In the genomic region with DNA sequence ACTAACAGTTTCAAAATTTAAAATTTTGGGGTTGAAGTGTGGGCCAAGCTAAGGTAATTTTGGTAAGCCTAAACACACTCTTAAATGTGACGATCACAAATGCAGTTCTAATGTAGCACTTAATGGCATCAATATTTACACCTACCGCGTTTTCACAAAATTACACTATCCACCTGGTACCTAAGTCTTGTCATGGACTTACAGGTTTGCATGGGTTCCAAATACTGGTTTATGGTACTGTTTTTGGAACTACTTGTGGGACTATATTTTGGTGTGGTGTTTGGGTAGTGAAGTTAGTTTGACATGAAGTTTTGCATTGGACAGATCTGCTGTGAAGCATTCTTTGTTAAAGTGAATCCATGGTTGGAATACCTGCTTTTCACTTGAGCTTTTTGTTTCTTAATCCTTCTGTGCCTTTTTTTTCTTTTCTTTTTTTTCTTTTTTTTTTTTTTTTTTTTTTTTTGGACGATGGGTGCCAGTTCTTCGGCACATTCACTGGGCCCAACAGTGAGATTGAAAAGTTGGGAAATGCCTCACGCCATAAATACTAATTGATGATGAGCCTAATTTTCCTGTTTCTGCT, we compare ENCODE assay signal across 11 cellular contexts. TPM values are rescaled to one million over a fixed set of nuclear protein-coding genes. Genes with fewer than 3 reads are reported as not detected.
DNase-seq lines count a peak whose midpoint lies in the region; ATAC-seq, FAIRE-seq and TF ChIP-seq lines count a peak whose summit lies in the region.
"Had no signal": no experiment of that assay in that cellular context is flagged by ENCODE, and none has a peak within 500 bp of the region (broad histone marks: within the 10 kb centered on the region; RNA-seq: fewer than 3 reads in every experiment).

No MANE protein-coding gene starts in this region.

- POLR2A ChIA-PET in CD4-positive, alpha-beta T cell (lab: Charles Lee), result interaction anchor here (0.7 to 11.2 kb wide), 6 partner anchors 7 to 73 kb away, joined by 3 to 161 read pairs (median 6); no protein-coding TSS in a partner anchor
- POLR2A ChIA-PET in naive thymus-derived CD4-positive, alpha-beta T cell (lab: Charles Lee), result interaction anchor here (0.6 to 12.0 kb wide), 15 partner anchors 7 to 214 kb away, joined by 3 to 288 read pairs (median 4); a partner anchor contains a TSS

- H2AFZ ChIP-seq in Karpas-422 (ENCODE audit: low read length) (no peak overlapping the region), mammary epithelial cell (ENCODE audit: low read depth, low read length) (no peak overlapping the region)

- no peak for TF ChIP-seq POLR2A in GM12892 (IDR thresholded peaks at IDR 0.05; ENCODE audit: low read depth, low read length)

- no peaks in the 10 kb centered on the region for H3K9me3 Mint-ChIP-seq in CD4-positive, alpha-beta T cell
- peaks cover 0 to 13% (median 0%) of the 10 kb centered on the region in 11 donors for H3K9me3 Mint-ChIP-seq in naive thymus-derived CD4-positive, alpha-beta T cell

- BruUV-seq in mammary epithelial cell (replicated peaks; lab: Mats Ljungman, UMichigan), result no TSS peak

- no peak for DNase-seq in CD4-positive, alpha-beta T cell
- DNase-seq in Karpas-422 (peak; percentile 43), mammary epithelial cell (no peak), GM12892 (ENCODE audit: insufficient read length) (no peak), nucleus accumbens (lab: John Stamatoyannopoulos, UW) (no peak), NCI-H1694 (lab: John Stamatoyannopoulos, UW) (no peak), NCI-H345 (lab: John Stamatoyannopoulos, UW) (no peak)
- no peak for DNase-seq in naive thymus-derived CD4-positive, alpha-beta T cell
- DNase-seq: activated CD8-positive, alpha-beta memory T cell treated with anti-CD3 and anti-CD28 coated beads, Interleukin-2, amount 50 U/mL, for 4 hours; effector CD8-positive, alpha-beta T cell; SHP77 treated with DMSO at 0.1 percent for 48 hours had no signal

- peak overlapping the region; percentile 97 for H3K27ac Mint-ChIP-seq in CD4-positive, alpha-beta T cell
- peak overlapping the region; percentile 72 to 100 (median 92) for H3K27ac Mint-ChIP-seq in naive thymus-derived CD4-positive, alpha-beta T cell

- no peak overlapping the region for H3K9ac ChIP-seq in Karpas-422 (ENCODE audit: low read length)
- H3K9ac ChIP-seq in mammary epithelial cell (ENCODE audit: insufficient read depth, low read length), result no peak overlapping the region

- no peaks in the 10 kb centered on the region for H3K9me2 ChIP-seq in Karpas-422 (replicated peaks; ENCODE audit: insufficient read depth, low read length)

- H3K79me2 ChIP-seq in Karpas-422 (ENCODE audit: low read length) (peaks cover 59% of the 10 kb centered on the region), mammary epithelial cell (ENCODE audit: insufficient read depth, low read length) (peaks cover 100% of the 10 kb centered on the region)

- H3K27ac ChIP-seq in CD4-positive, alpha-beta T cell (ENCODE audit: low read depth, low read length), result peak overlapping the region; percentile 77
- H3K27ac ChIP-seq in Karpas-422 (ENCODE audit: low read length) (no peak overlapping the region), mammary epithelial cell (ENCODE audit: insufficient read depth, low read depth, low read length) (no peak overlapping the region)
- peak overlapping the region; percentile 73 for H3K27ac ChIP-seq in naive thymus-derived CD4-positive, alpha-beta T cell (ENCODE audit: low read depth, low read length)

- in situ Hi-C loops in mammary epithelial cell (cut with MboI; ENCODE audit: low sequenced_read_pairs in 2 of 2), result no loop called here

- H3K4me1 ChIP-seq in Karpas-422 (ENCODE audit: low read length) (peaks cover 29% of the 10 kb centered on the region), mammary epithelial cell (ENCODE audit: insufficient read depth, low read length) (peaks cover 52% of the 10 kb centered on the region)
- H3K4me1 ChIP-seq in naive thymus-derived CD4-positive, alpha-beta T cell (ENCODE audit: control insufficient read depth in 2 of 2, insufficient read depth in 2 of 2, low read length in 2 of 2), result peaks cover 69 to 90% of the 10 kb centered on the region in 2 donors

- CTCF ChIA-PET in CD4-positive, alpha-beta T cell (lab: Charles Lee), result interaction anchor here (0.6 to 3.1 kb wide), 6 partner anchors 9 to 333 kb away, joined by 3 to 9 read pairs (median 6); a partner anchor contains a TSS
- CTCF ChIA-PET in mammary epithelial cell (lab: Charles Lee; ENCODE audit: low non-redundant PET), result interaction anchor here (0.7 kb wide), 1 partner anchor 274 kb away, joined by 24 read pairs; a partner anchor contains a TSS
- CTCF ChIA-PET in naive thymus-derived CD4-positive, alpha-beta T cell (lab: Charles Lee), result no interaction called here

- TF ChIP-seq CTCF in CD4-positive, alpha-beta T cell (IDR thresholded peaks at IDR 0.05), result no peak
- TF ChIP-seq CTCF in mammary epithelial cell (conservative IDR thresholded peaks at IDR 0.05 in 1 of 2, IDR thresholded peaks at IDR 0.05 in 1 of 2; ENCODE audit: extremely low read depth in 1 of 2, insufficient read depth in 1 of 2, low read depth in 1 of 2, low read length in 2 of 2), result no peak

- intact Hi-C loops in CD4-positive, alpha-beta T cell (cut with DNase I, micrococcal nuclease), result no loop called here
- intact Hi-C loops in mammary epithelial cell (cut with micrococcal nuclease), result no loop called here
- intact Hi-C loops in naive thymus-derived CD4-positive, alpha-beta T cell (cut with micrococcal nuclease), result no loop called here

- no peak overlapping the region for H3K4me3 ChIP-seq in Karpas-422 (ENCODE audit: low read length)
- peak overlapping the region in 1 of 3 experiments; percentile 92 for H3K4me3 ChIP-seq in mammary epithelial cell (replicated peaks in 1 of 3; ENCODE audit: insufficient read depth in 1 of 3, low read depth in 2 of 3, low read length in 3 of 3)
- H3K4me3 ChIP-seq in naive thymus-derived CD4-positive, alpha-beta T cell (ENCODE audit: low read length), result peak overlapping the region; percentile 58

- dilution Hi-C loops in mammary epithelial cell (cut with HindIII; ENCODE audit: low sequenced_read_pairs), result no loop called here

- no peaks in the 10 kb centered on the region for H3K27me3 ChIP-seq in CD4-positive, alpha-beta T cell (ENCODE audit: control insufficient read depth, insufficient read depth, low read length)
- H3K27me3 ChIP-seq in Karpas-422 (ENCODE audit: low read length) (no peaks in the 10 kb centered on the region), mammary epithelial cell (ENCODE audit: insufficient read depth, low read length) (no peaks in the 10 kb centered on the region)
- no peaks in the 10 kb centered on the region for H3K27me3 ChIP-seq in naive thymus-derived CD4-positive, alpha-beta T cell (ENCODE audit: control insufficient read depth in 2 of 2, insufficient read depth in 2 of 2, low read length in 2 of 2)

- peak overlapping the region; percentile 94 for H3K4me3 Mint-ChIP-seq in CD4-positive, alpha-beta T cell
- H3K4me3 Mint-ChIP-seq in naive thymus-derived CD4-positive, alpha-beta T cell, result peak overlapping the region; percentile 16 to 98 (median 93)

- H3K4me2 ChIP-seq in Karpas-422 (ENCODE audit: low read depth, low read length, poor library complexity, severe bottlenecking) (no peak overlapping the region), mammary epithelial cell (ENCODE audit: insufficient read depth, low read depth, low read length) (peak overlapping the region; percentile 95)

- FAIRE-seq in GM12892 (lab: Jason Lieb, UNC), result no peak

- H3K4me1 Mint-ChIP-seq in CD4-positive, alpha-beta T cell (ENCODE audit: low read depth), result peaks cover 93% of the 10 kb centered on the region
- H3K4me1 Mint-ChIP-seq in naive thymus-derived CD4-positive, alpha-beta T cell, result peaks cover 48 to 92% (median 80%) of the 10 kb centered on the region in 7 donors

- H3K36me3 Mint-ChIP-seq in CD4-positive, alpha-beta T cell (ENCODE audit: low read depth), result peaks cover 100% of the 10 kb centered on the region
- peaks cover 24 to 83% (median 69%) of the 10 kb centered on the region in 5 donors for H3K36me3 Mint-ChIP-seq in naive thymus-derived CD4-positive, alpha-beta T cell

- WGBS in mammary epithelial cell (ENCODE audit: low coverage, missing lambda C conversion rate), result 38% methylated on average over 6 of the region's 6 CpGs

- no peaks in the 10 kb centered on the region for H3K9me3 ChIP-seq in CD4-positive, alpha-beta T cell (ENCODE audit: control insufficient read depth, low read length)
- H3K9me3 ChIP-seq in Karpas-422 (ENCODE audit: low read length) (no peaks in the 10 kb centered on the region), mammary epithelial cell (replicated peaks; ENCODE audit: insufficient read depth, low read length) (no peaks in the 10 kb centered on the region)
- no peaks in the 10 kb centered on the region for H3K9me3 ChIP-seq in naive thymus-derived CD4-positive, alpha-beta T cell (ENCODE audit: control insufficient read depth in 2 of 3, low read length in 3 of 3)

- no peak for ATAC-seq in CD4-positive, alpha-beta T cell (ENCODE audit: poor library complexity)
- ATAC-seq in naive thymus-derived CD4-positive, alpha-beta T cell, result no peak

- H3K36me3 ChIP-seq in Karpas-422 (ENCODE audit: insufficient read depth, low read length) (peaks cover 97% of the 10 kb centered on the region), mammary epithelial cell (ENCODE audit: insufficient read depth, low read length) (peaks cover 68% of the 10 kb centered on the region)
- peaks cover 72 to 86% (median 85%) of the 10 kb centered on the region in 3 experiments for H3K36me3 ChIP-seq in naive thymus-derived CD4-positive, alpha-beta T cell (ENCODE audit: control insufficient read depth in 2 of 3, insufficient read depth in 3 of 3, low read length in 3 of 3)

- no peaks in the 10 kb centered on the region for H3K27me3 Mint-ChIP-seq in CD4-positive, alpha-beta T cell
- H3K27me3 Mint-ChIP-seq in naive thymus-derived CD4-positive, alpha-beta T cell, result no peaks in the 10 kb centered on the region

- H4K20me1 ChIP-seq in Karpas-422 (ENCODE audit: insufficient read depth, low read depth, low read length) (peaks cover 66% of the 10 kb centered on the region), mammary epithelial cell (ENCODE audit: insufficient read depth, low read length) (peaks cover 74% of the 10 kb centered on the region)

RNA-seq across cellular contexts. Expression of a gene that starts 6.5 kb away (rescaled TPM):
- total RNA-seq in CD4-positive, alpha-beta T cell, result 100 to 1,000 TPM; 550 to 556 TPM
- total RNA-seq in Karpas-422 (2014; rRNA removed; shearing (Covaris generic); ENCODE audit: low replicate concordance), result 216 and 248 TPM in 2 replicates
- total RNA-seq in mammary epithelial cell, result 100 to 1,000 TPM; 167 to 323 TPM
- 394 TPM for polyA plus RNA-seq in mammary epithelial cell
- 185 TPM for polyA minus RNA-seq in mammary epithelial cell
- total RNA-seq in naive thymus-derived CD4-positive, alpha-beta T cell, result 100 to 1,000 TPM; 317 to 510 (median 426) TPM
- 100 to 1,000 TPM; 359 to 403 TPM for polyA plus RNA-seq in naive thymus-derived CD4-positive, alpha-beta T cell
- polyA plus RNA-seq in GM12892 (2012; ENCODE audit: missing spikeins), result 341 TPM

RNA-seq across cellular contexts. Expression of a gene that starts 53.4 kb away (rescaled TPM):
- total RNA-seq in CD4-positive, alpha-beta T cell, result 10 to 100 TPM; 47.0 to 48.4 TPM
- 16.8 and 31.5 TPM in 2 replicates for total RNA-seq in Karpas-422 (2014; rRNA removed; shearing (Covaris generic); ENCODE audit: low replicate concordance)
- 10 to 100 TPM; 23.2 to 29.0 TPM for total RNA-seq in mammary epithelial cell
- polyA plus RNA-seq in mammary epithelial cell, result 13.1 TPM
- polyA minus RNA-seq in mammary epithelial cell, result 13.4 TPM
- total RNA-seq in naive thymus-derived CD4-positive, alpha-beta T cell, result 100 to 1,000 TPM in 2 of 5 experiments, 10 to 100 TPM in 3; 68.5 to 193 (median 95.0) TPM
- 100 to 1,000 TPM in 1 of 2 donors, 10 to 100 TPM in 1; 56.6 to 123 TPM for polyA plus RNA-seq in naive thymus-derived CD4-positive, alpha-beta T cell
- 13.9 TPM for polyA plus RNA-seq in GM12892 (2012; ENCODE audit: missing spikeins)

Comparison
In these comparisons a context has a peak if more than half of its experiments do, and no peak if none do; other contexts are left out.
1. H3K27ac ChIP-seq: peak in CD4-positive, alpha-beta T cell (single experiment) and naive thymus-derived CD4-positive, alpha-beta T cell (single experiment); none in Karpas-422 (single experiment) and mammary epithelial cell (single experiment).